8 cellular contexts compared by ENCODE assay signal in the genomic region with DNA sequence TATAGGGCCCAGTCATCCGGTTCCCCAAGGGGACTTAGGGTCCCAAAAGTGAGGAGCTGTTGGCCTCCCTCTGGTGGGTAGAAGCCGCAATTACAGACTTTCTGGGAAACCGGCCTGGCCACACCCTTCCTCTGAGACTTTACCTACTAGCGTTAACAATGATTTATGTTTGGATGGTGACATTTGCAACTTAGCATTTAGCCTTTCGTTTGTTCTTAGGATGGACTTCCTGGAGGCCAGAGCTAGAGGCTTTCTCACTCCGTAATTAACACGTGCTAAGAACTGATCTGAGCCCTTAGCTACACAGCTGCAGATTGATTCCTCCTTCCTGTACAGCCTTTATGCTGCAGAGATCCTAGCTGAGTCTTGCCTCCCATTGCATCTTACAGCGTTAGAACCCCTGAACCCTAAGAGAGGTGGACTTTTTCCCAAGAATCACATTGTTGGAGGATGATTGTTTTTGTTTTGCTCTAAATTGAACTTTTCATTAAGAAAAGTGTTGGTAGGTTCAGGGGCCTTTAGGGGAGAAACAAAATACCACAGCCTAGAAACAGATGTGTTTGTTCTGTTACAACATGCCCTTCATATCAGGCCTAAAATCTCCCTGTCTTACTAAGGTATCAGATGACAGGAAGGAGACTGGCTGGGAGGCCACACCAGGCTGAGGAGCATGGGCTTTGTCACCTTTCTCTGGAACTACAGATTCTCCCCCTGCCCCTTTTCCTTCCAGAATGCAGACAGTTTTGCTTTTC. TPM values are rescaled to one million over a fixed set of nuclear protein-coding genes. Genes with fewer than 3 reads are reported as not detected.
DNase-seq lines count a peak whose midpoint lies in the region; ATAC-seq, FAIRE-seq and TF ChIP-seq lines count a peak whose summit lies in the region.

No MANE protein-coding gene starts in this region.

- TF ChIP-seq POLR2A in GM12891 (IDR thresholded peaks at IDR 0.05; ENCODE audit: low read depth, low read length): no peak
- no peak for TF ChIP-seq POLR2A in erythroblast (IDR thresholded peaks at IDR 0.05; ENCODE audit: low read length)

- peaks cover 49% of the 10 kb centered on the region for H3K36me3 Mint-ChIP-seq in activated CD8-positive, alpha-beta memory T cell treated with anti-CD3 and anti-CD28 coated beads, Interleukin-2, amount 10 ng/mL, durations not matched to agents 7 days and 5 days
- H3K36me3 Mint-ChIP-seq in natural killer cell: peaks cover 7% of the 10 kb centered on the region

- H3K4me1 ChIP-seq in thymus (ENCODE audit: control insufficient read depth, insufficient read depth, low read length): peaks cover 35% of the 10 kb centered on the region

- H3K4me3 ChIP-seq in thymus (ENCODE audit: low read length): peak overlapping the region; percentile 75

- H3K27me3 Mint-ChIP-seq in activated CD8-positive, alpha-beta memory T cell treated with anti-CD3 and anti-CD28 coated beads, Interleukin-2, amount 10 ng/mL, durations not matched to agents 7 days and 5 days: no peaks in the 10 kb centered on the region
- H3K27me3 Mint-ChIP-seq in natural killer cell (ENCODE audit: low read depth in 2 of 2): no peaks in the 10 kb centered on the region

- peak overlapping the region; percentile 96 for H3K4me3 Mint-ChIP-seq in activated CD8-positive, alpha-beta memory T cell treated with anti-CD3 and anti-CD28 coated beads, Interleukin-2, amount 10 ng/mL, durations not matched to agents 7 days and 5 days
- H3K4me3 Mint-ChIP-seq in natural killer cell: peak overlapping the region; percentile 96

- H3K9me3 Mint-ChIP-seq in activated CD8-positive, alpha-beta memory T cell treated with anti-CD3 and anti-CD28 coated beads, Interleukin-2, amount 10 ng/mL, durations not matched to agents 7 days and 5 days (ENCODE audit: low read depth): no peaks in the 10 kb centered on the region
- H3K9me3 Mint-ChIP-seq in natural killer cell: no peaks in the 10 kb centered on the region

- peak; percentile 38 for ATAC-seq in HG02981 (IDR thresholded peaks at IDR 0.05; ENCODE audit: unreplicated experiment)
- ATAC-seq in activated CD8-positive, alpha-beta memory T cell treated with anti-CD3 and anti-CD28 coated beads, Interleukin-2, amount 10 ng/mL, durations not matched to agents 7 days and 5 days: peak; percentile 72
- ATAC-seq in natural killer cell: peak; percentile 58 to 73 (median 66)

- H3K36me3 ChIP-seq in thymus (ENCODE audit: control insufficient read depth, insufficient read depth): peaks cover 30% of the 10 kb centered on the region

- no peaks in the 10 kb centered on the region for H3K9me3 ChIP-seq in thymus (ENCODE audit: control insufficient read depth)

- peak; percentile 68 for TF ChIP-seq CTCF in natural killer cell (IDR thresholded peaks at IDR 0.05)

- intact Hi-C loops in natural killer cell (cut with micrococcal nuclease): no loop called here

- WGBS in thymus: 2% methylated on average over 8 of the region's 8 CpGs

- peak overlapping the region; percentile 94 for H3K27ac Mint-ChIP-seq in activated CD8-positive, alpha-beta memory T cell treated with anti-CD3 and anti-CD28 coated beads, Interleukin-2, amount 10 ng/mL, durations not matched to agents 7 days and 5 days
- peak overlapping the region; percentile 79 to 92 for H3K27ac Mint-ChIP-seq in natural killer cell

- peaks cover 40% of the 10 kb centered on the region for H3K4me1 Mint-ChIP-seq in activated CD8-positive, alpha-beta memory T cell treated with anti-CD3 and anti-CD28 coated beads, Interleukin-2, amount 10 ng/mL, durations not matched to agents 7 days and 5 days
- H3K4me1 Mint-ChIP-seq in natural killer cell: peaks cover 23 to 25% of the 10 kb centered on the region in 2 donors

- DNase-seq in GM12891 (ENCODE audit: insufficient read length, low spot score): no peak
- peak; percentile 76 for DNase-seq in NOMO-1 treated with dmso at 0.1 percent for 144 hours (lab: John Stamatoyannopoulos, UW; ENCODE audit: unreplicated experiment)
- peak; percentile 83 for DNase-seq in activated CD8-positive, alpha-beta memory T cell treated with anti-CD3 and anti-CD28 coated beads, Interleukin-2, amount 10 ng/mL, durations not matched to agents 7 days and 5 days
- DNase-seq in erythroblast (lab: John Stamatoyannopoulos, UW): peak; percentile 57 to 71
- peak; percentile 41 for DNase-seq in natural killer cell
- DNase-seq in cerebellum (ENCODE audit: low spot score): no peak

- peak overlapping the region; percentile 80 for H3K27ac ChIP-seq in thymus (ENCODE audit: low read depth)

- CTCF ChIA-PET in activated CD8-positive, alpha-beta memory T cell treated with anti-CD3 and anti-CD28 coated beads, Interleukin-2, amount 10 ng/mL, durations not matched to agents 7 days and 5 days (lab: Charles Lee): interaction anchor here (0.6 to 4.5 kb wide), 29 partner anchors 10 to 619 kb away, joined by 3 to 72 read pairs (median 5); a partner anchor contains a TSS

- FAIRE-seq in GM12891 (lab: Jason Lieb, UNC): peak; percentile 76

- no peaks in the 10 kb centered on the region for H3K27me3 ChIP-seq in thymus (ENCODE audit: control insufficient read depth, insufficient read depth)

TF ChIP-seq in GM12891, 5 proteins besides CTCF, POLR2A, EP300 and RAD21:
- TF ChIP-seq SPI1 (IDR thresholded peaks at IDR 0.05; ENCODE audit: low read depth, low read length) (no peak), PAX5 (IDR thresholded peaks at IDR 0.05; ENCODE audit: insufficient read depth, low read length, severe bottlenecking) (no peak), TAF1 (IDR thresholded peaks at IDR 0.05; ENCODE audit: low read depth, low read length) (no peak), POLR2AphosphoS5 (IDR thresholded peaks at IDR 0.05; ENCODE audit: low read depth, low read length) (no peak), POU2F2 (IDR thresholded peaks at IDR 0.05; ENCODE audit: low read depth, low read length) (no peak)

RNA-seq across cellular contexts. Expression of a gene that starts 2.0 kb away (rescaled TPM):
- 49.0 TPM for polyA plus RNA-seq in GM12891 (2012; ENCODE audit: low read depth, missing spikeins)
- 100 to 1,000 TPM; 300 to 330 TPM for total RNA-seq in activated CD8-positive, alpha-beta memory T cell treated with anti-CD3 and anti-CD28 coated beads, Interleukin-2, amount 10 ng/mL, durations not matched to agents 7 days and 5 days
- total RNA-seq in natural killer cell (100 to 1,000 TPM in 1 of 3 donors, 10 to 100 TPM in 2; 70.5 to 114 (median 88.9) TPM), cerebellum (10.3 TPM)
- 1,404 TPM for polyA plus RNA-seq in thymus

RNA-seq across cellular contexts. Expression of a gene that starts 41.2 kb away (rescaled TPM):
- polyA plus RNA-seq in GM12891 (2012; ENCODE audit: low read depth, missing spikeins): 0.64 TPM
- 100 to 1,000 TPM; 333 to 424 TPM for total RNA-seq in activated CD8-positive, alpha-beta memory T cell treated with anti-CD3 and anti-CD28 coated beads, Interleukin-2, amount 10 ng/mL, durations not matched to agents 7 days and 5 days
- total RNA-seq in natural killer cell: 100 to 1,000 TPM; 142 to 200 (median 183) TPM
- 592 TPM for polyA plus RNA-seq in thymus
- total RNA-seq in cerebellum: 1.8 TPM

RNA-seq across cellular contexts. Expression of a gene that starts 54.0 kb away (rescaled TPM):
- not detected for polyA plus RNA-seq in GM12891 (2012; ENCODE audit: low read depth, missing spikeins)
- not detected for total RNA-seq in activated CD8-positive, alpha-beta memory T cell treated with anti-CD3 and anti-CD28 coated beads, Interleukin-2, amount 10 ng/mL, durations not matched to agents 7 days and 5 days
- total RNA-seq in natural killer cell (not detected), cerebellum (not detected)
- polyA plus RNA-seq in thymus: 0.16 TPM

Comparison
In these comparisons a context has a peak if more than half of its experiments do, and no peak if none do; other contexts are left out.
1. DNase-seq: peak in NOMO-1 treated with dmso at 0.1 percent for 144 hours (single experiment), activated CD8-positive, alpha-beta memory T cell treated with anti-CD3 and anti-CD28 coated beads, Interleukin-2, amount 10 ng/mL, durations not matched to agents 7 days and 5 days (single experiment), erythroblast (2 of 2) and natural killer cell (single experiment); none in GM12891 (single experiment) and cerebellum (single experiment).
2. RNA of a gene that starts 41.2 kb away (total RNA-seq): 333 to 424 TPM in activated CD8-positive, alpha-beta memory T cell treated with anti-CD3 and anti-CD28 coated beads, Interleukin-2, amount 10 ng/mL, durations not matched to agents 7 days and 5 days and 142 to 200 TPM in natural killer cell; 1.8 TPM in cerebellum (single experiment); every median in the first group is over 10 times any median in the second.
3. Peak in every context shown above with its lines, with median percentiles within 50 percentile points of each other: ATAC-seq.